8 cellular contexts compared by ENCODE assay signal in the genomic region with DNA sequence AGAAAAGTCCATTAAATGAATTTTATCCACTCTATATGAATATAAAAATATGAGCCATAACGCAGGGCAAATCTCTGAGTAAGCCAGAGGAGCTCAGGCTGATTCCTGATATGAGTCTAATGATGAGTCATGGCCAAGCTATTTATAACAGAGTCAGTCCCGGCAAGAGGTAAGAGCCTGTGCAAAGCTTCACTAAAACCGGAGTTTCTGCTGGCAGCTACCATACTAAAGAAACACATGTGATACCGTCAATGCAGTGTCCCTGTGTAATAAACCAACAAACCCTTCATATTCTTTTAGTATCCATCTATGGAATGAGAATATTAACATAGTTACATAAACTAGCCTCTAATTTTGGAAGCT.
DNase-seq lines count a peak whose midpoint lies in the region; ATAC-seq and TF ChIP-seq lines count a peak whose summit lies in the region.

No MANE protein-coding gene starts in this region.

- TF ChIP-seq CTCF in GM10248 (IDR thresholded peaks at IDR 0.05; ENCODE audit: control extremely low read depth, extremely low read depth, low read depth, missing control alignments) (no peak), adrenal gland (IDR thresholded peaks at IDR 0.05) (no peak), right lobe of liver (IDR thresholded peaks at IDR 0.05) (no peak)

- POLR2A ChIA-PET in GM10248 (lab: Yijun Ruan, JAX): no interaction called here

- ATAC-seq in GM21447 (IDR thresholded peaks at IDR 0.05; ENCODE audit: unreplicated experiment) (peak; percentile 94), HG03565 (IDR thresholded peaks at IDR 0.05; ENCODE audit: unreplicated experiment) (peak; percentile 95), right lobe of liver (peak; percentile 36 to 92 (median 44))

- H3K36me3 ChIP-seq in adrenal gland (replicated peaks in 1 of 2) (no peaks in the 10 kb centered on the region), right lobe of liver (no peaks in the 10 kb centered on the region)

- H3K4me1 ChIP-seq in adrenal gland (replicated peaks in 1 of 2): peaks cover 0 to 3% of the 10 kb centered on the region in 2 donors
- no peaks in the 10 kb centered on the region for H3K4me1 ChIP-seq in right lobe of liver

- no peak overlapping the region for H3K4me3 ChIP-seq in adrenal gland
- H3K4me3 ChIP-seq in right lobe of liver: no peak overlapping the region

- CTCF ChIA-PET in GM10248 (lab: Yijun Ruan, JAX): no interaction called here

- WGBS in adrenal gland, 4 donors: 11 to 21% (median 17%) methylated on average over 4 of the region's 4 CpGs
- WGBS in right lobe of liver (ENCODE audit: insufficient coverage, low coverage, low lambda C conversion rate, missing lambda C conversion rate): 30% methylated on average over 4 of the region's 4 CpGs

- H3K27ac ChIP-seq in adrenal gland (no peak overlapping the region), right lobe of liver (no peak overlapping the region)

- H3K27me3 ChIP-seq in adrenal gland (no peaks in the 10 kb centered on the region), right lobe of liver (no peaks in the 10 kb centered on the region)

- no peak for TF ChIP-seq POLR2A in adrenal gland (IDR thresholded peaks at IDR 0.05)
- no peak for TF ChIP-seq POLR2A in right lobe of liver (IDR thresholded peaks at IDR 0.05)

- DNase-seq in GM10248 (ENCODE audit: extremely low spot score): peak; percentile 11
- DNase-seq in adrenal gland: peak; percentile 26 to 70 (median 52)
- no peak for DNase-seq in right lobe of liver
- no peak for DNase-seq in 8988T
- no peak for DNase-seq in GF-D8 (lab: John Stamatoyannopoulos, UW)
- no peak for DNase-seq in activated CD4-positive, alpha-beta T cell treated with anti-CD3 and anti-CD28 coated beads for 48 hours

- intact Hi-C loops in adrenal gland (cut with DNase I) (no loop called here), right lobe of liver (cut with DNase I) (no loop called here)

- H3K9me3 ChIP-seq in adrenal gland (replicated peaks in 1 of 3) (no peaks in the 10 kb centered on the region), right lobe of liver (no peaks in the 10 kb centered on the region)

Comparison
In these comparisons a context has a peak if more than half of its experiments do, and no peak if none do; other contexts are left out.
1. DNase-seq: peak in GM10248 (single experiment) and adrenal gland (7 of 7); none in right lobe of liver (0 of 3), 8988T (single experiment), GF-D8 (single experiment) and activated CD4-positive, alpha-beta T cell treated with anti-CD3 and anti-CD28 coated beads for 48 hours (single experiment).
2. ATAC-seq: peak in every context shown above with its lines; median percentile 95 in HG03565; 94 in GM21447; 44 in right lobe of liver.